ENCODE assay signal across 15 cellular contexts in genomic region chr11:34595391-34595790, GRCh38. TPM values are rescaled to one million over a fixed set of nuclear protein-coding genes. Genes with fewer than 3 reads are reported as not detected.
DNase-seq lines count a peak whose midpoint lies in the region; ATAC-seq, FAIRE-seq and TF ChIP-seq lines count a peak whose summit lies in the region.
"Had no signal": no experiment of that assay in that cellular context is flagged by ENCODE, and none has a peak within 500 bp of the region (broad histone marks: within the 10 kb centered on the region; RNA-seq: fewer than 3 reads in every experiment).

No MANE protein-coding gene starts in this region.

- TF ChIP-seq CTCF in LNCaP clone FGC (IDR thresholded peaks at IDR 0.05; ENCODE audit: control insufficient read depth, extremely low read depth, insufficient read depth) (no peak), K562 (IDR thresholded peaks at IDR 0.05 in 2 of 3, conservative IDR thresholded peaks at IDR 0.05 in 1 of 3; ENCODE audit: insufficient read depth in 2 of 3, low read depth in 1 of 3, low read length in 3 of 3) (no peak), esophagus squamous epithelium (IDR thresholded peaks at IDR 0.05) (no peak), stomach (IDR thresholded peaks at IDR 0.05) (no peak), WERI-Rb-1 (IDR thresholded peaks at IDR 0.05; ENCODE audit: low read depth, low read length) (no peak)

- H3K9ac ChIP-seq in K562 (ENCODE audit: insufficient read depth in 1 of 2, low read depth in 2 of 2, low read length in 2 of 2), result no peak overlapping the region

- TF ChIP-seq EP300 in K562 (IDR thresholded peaks at IDR 0.05; ENCODE audit: low read length) (no peak), stomach (IDR thresholded peaks at IDR 0.05) (no peak)

- no peak overlapping the region for H3K4me2 ChIP-seq in K562 (ENCODE audit: insufficient read depth, low read length)

- FAIRE-seq in K562 (lab: Jason Lieb, UNC), result no peak
- FAIRE-seq: HepG2, HTR-8/SVneo had no signal

- H2AFZ ChIP-seq in K562 (ENCODE audit: low read depth, low read length), result no peak overlapping the region

- 56% methylated on average over 2 of the region's 2 CpGs for WGBS in K562 (ENCODE audit: insufficient coverage, low coverage, missing lambda C conversion rate)
- WGBS in esophagus squamous epithelium, 2 donors, result 41 to 44% methylated on average over 2 of the region's 2 CpGs
- WGBS in stomach, 5 donors, result 25 to 51% (median 42%) methylated on average over 2 of the region's 2 CpGs

- no peak for TF ChIP-seq POLR2A in K562 (conservative IDR thresholded peaks at IDR 0.05)
- no peak for TF ChIP-seq POLR2A in esophagus squamous epithelium (IDR thresholded peaks at IDR 0.05)
- TF ChIP-seq POLR2A in stomach (IDR thresholded peaks at IDR 0.05), result no peak

- no peaks in the 10 kb centered on the region for H3K36me3 ChIP-seq in K562 (ENCODE audit: control insufficient read depth, insufficient read depth, low read length)
- no peaks in the 10 kb centered on the region for H3K36me3 ChIP-seq in esophagus squamous epithelium
- H3K36me3 ChIP-seq in stomach, result no peaks in the 10 kb centered on the region
- H3K36me3 ChIP-seq in WERI-Rb-1, result no peaks in the 10 kb centered on the region

- H3K27me3 ChIP-seq in K562 (ENCODE audit: control insufficient read depth in 2 of 2, insufficient read depth in 2 of 2, low read length in 2 of 2) (no peaks in the 10 kb centered on the region), esophagus squamous epithelium (peaks cover 0 to 4% (median 0%) of the 10 kb centered on the region in 4 donors), stomach (no peaks in the 10 kb centered on the region), WERI-Rb-1 (ENCODE audit: insufficient read depth, low read depth, severe bottlenecking) (no peaks in the 10 kb centered on the region)

- H3K4me1 ChIP-seq in K562 (replicated peaks in 1 of 2; ENCODE audit: control insufficient read depth in 2 of 2, insufficient read depth in 2 of 2, low read length in 2 of 2) (peaks cover 14 to 15% of the 10 kb centered on the region in 2 experiments), esophagus squamous epithelium (peaks cover 8 to 42% (median 22%) of the 10 kb centered on the region in 3 donors), stomach (peaks cover 14 to 40% (median 25%) of the 10 kb centered on the region in 4 donors)

- CTCF ChIA-PET in K562 (lab: Yijun Ruan, JAX; ENCODE audit: low intra/inter-chr PET ratio), result no interaction called here

- BruUV-seq in K562 (replicated peaks; lab: Mats Ljungman, UMichigan), result no TSS peak

- H3K79me2 ChIP-seq in K562 (ENCODE audit: control insufficient read depth, insufficient read depth, low read length), result no peaks in the 10 kb centered on the region

- H3K27ac ChIP-seq in K562 (ENCODE audit: extremely low read depth, low read depth, low read length) (no peak overlapping the region), esophagus squamous epithelium (peak overlapping the region; percentile 54 to 81 (median 70)), stomach (no peak overlapping the region), WERI-Rb-1 (no peak overlapping the region)

- H3K9me3 ChIP-seq in K562 (replicated peaks; ENCODE audit: control insufficient read depth, insufficient read depth, low read depth, low read length) (no peaks in the 10 kb centered on the region), esophagus squamous epithelium (no peaks in the 10 kb centered on the region), stomach (peaks cover 0 to 3% (median 0%) of the 10 kb centered on the region in 4 donors), WERI-Rb-1 (ENCODE audit: severe bottlenecking) (peaks cover 3% of the 10 kb centered on the region)

- no peak for TF ChIP-seq RAD21 in K562 (CRISPR knock-in tag; conservative IDR thresholded peaks at IDR 0.05 in 1 of 2, IDR thresholded peaks at IDR 0.05 in 1 of 2)

- ATAC-seq in K562, result no peak
- ATAC-seq: HepG2 had no signal

- no peaks in the 10 kb centered on the region for H3K9me1 ChIP-seq in K562 (ENCODE audit: control insufficient read depth, insufficient read depth, low read length)

- POLR2A ChIA-PET in K562 (lab: Yijun Ruan, JAX), result interaction anchor here (1.8 kb wide), 1 partner anchor 8 kb away, joined by 7 read pairs; no protein-coding TSS in a partner anchor

- DNase-seq in LNCaP clone FGC (ENCODE audit: low read depth), result peak; percentile 61
- no peak for DNase-seq in K562 (ENCODE audit: extremely low read depth in 1 of 4, low spot score in 3 of 4)
- no peak for DNase-seq in esophagus squamous epithelium (lab: John Stamatoyannopoulos, UW)
- DNase-seq in stomach, result peak; percentile 66
- DNase-seq in posterior cingulate gyrus, result no peak
- no peak for DNase-seq in WERI-Rb-1
- no peak for DNase-seq in epidermal melanocyte (ENCODE audit: insufficient read length, low spot score)
- DNase-seq: GF-D8, HCEC 1CT, HFFc6 had no signal

- H4K20me1 ChIP-seq in K562 (replicated peaks; ENCODE audit: control insufficient read depth, insufficient read depth, low read length), result no peaks in the 10 kb centered on the region

- no peak overlapping the region for H3K4me3 ChIP-seq in LNCaP clone FGC (ENCODE audit: low read depth, low read length)
- no peak overlapping the region for H3K4me3 ChIP-seq in K562
- H3K4me3 ChIP-seq in esophagus squamous epithelium, result no peak overlapping the region
- H3K4me3 ChIP-seq in stomach, result no peak overlapping the region
- no peak overlapping the region for H3K4me3 ChIP-seq in WERI-Rb-1 (ENCODE audit: low read depth, low read length)

- in situ Hi-C loops in K562 (cut with MboI), result no loop called here

- intact Hi-C loops in K562 (cut with micrococcal nuclease) (no loop called here), esophagus squamous epithelium (cut with DNase I) (no loop called here), stomach (cut with DNase I; ENCODE audit: low total_unique reads) (no loop called here), posterior cingulate gyrus (cut with DNase I) (no loop called here)

TF ChIP-seq in K562, 482 proteins besides CTCF, POLR2A, EP300 and RAD21:
- TF ChIP-seq NR2C2 (CRISPR knock-in tag; IDR thresholded peaks at IDR 0.05) (no peak), NR2C2 (tag; IDR thresholded peaks at IDR 0.05) (no peak), HMBOX1 (IDR thresholded peaks at IDR 0.05) (peak; percentile 62; the same call in 1 of the 2 replicates), DACH1 (IDR thresholded peaks at IDR 0.05; ENCODE audit: partially characterized antibody) (peak; percentile 7)

RNA-seq across cellular contexts. Expression of gene EHF, which starts 25.5 kb away (rescaled TPM):
- not detected in 2 replicates for total RNA-seq in K562 (2011; cell fraction: chromatin; rRNA removed; ENCODE audit: low replicate concordance)
- total RNA-seq in K562 (2011; cell fraction: nucleolus; rRNA removed), result not detected in 2 replicates
- not detected in 2 replicates for total RNA-seq in K562 (2011; cell fraction: nucleoplasm; rRNA removed)
- total RNA-seq in K562 (2014; rRNA removed) (0.20 and 0.54 TPM in 2 replicates), K562 (2014; rRNA removed; fragmentation: Illumina TruSeq; extraction: Trizol) (0.41 and 0.47 TPM in 2 replicates), K562 (2015; rRNA removed; fragmentation: Illumina TruSeq; extraction: Trizol) (0.34 and 0.40 TPM in 2 replicates), K562 (2021) (0.38 and 0.76 TPM in 2 replicates), esophagus squamous epithelium (100 to 1,000 TPM; 265 to 388 (median 325) TPM), stomach (100 to 1,000 TPM in 3 of 5 donors, 10 to 100 TPM in 2; 36.2 to 142 (median 113) TPM)
- polyA plus RNA-seq in K562 (2011; rRNA removed) (0.03 and 0.04 TPM in 2 replicates), K562 (2014; fragmentation: Illumina TruSeq; extraction: Trizol) (0.24 TPM in 1 of 2 replicates, not detected in the other), K562 (2014; fragmentation: Nextera tagmentation; extraction: Ambion mirVana) (under 1 TPM; 0.24 to 0.37 TPM), K562 (2014; rRNA removed) (0.04 TPM in 1 of 2 replicates, not detected in the other), stomach (10 to 100 TPM; 15.5 to 22.8 (median 19.4) TPM)
- 0.13 TPM in 1 of 2 replicates, not detected in the other for polyA plus RNA-seq in K562 (2011; cell fraction: cytosol; rRNA removed)
- polyA plus RNA-seq in K562 (2011; cell fraction: nucleus; rRNA removed), result not detected in 2 replicates
- polyA plus RNA-seq in K562 (2012), result 0.17 and 0.37 TPM in 2 replicates
- 0.11 and 0.36 TPM in 2 replicates for polyA minus RNA-seq in K562 (2011; rRNA and poly(A)+ RNA removed)
- polyA minus RNA-seq in K562 (2011; cell fraction: cytosol; rRNA and poly(A)+ RNA removed), result not detected in 2 replicates
- not detected in 2 replicates for polyA minus RNA-seq in K562 (2011; cell fraction: nucleus; rRNA and poly(A)+ RNA removed)
- total RNA-seq: A673, H4 had no signal
- polyA plus RNA-seq: BJ had no signal

Comparison
In these comparisons a context has a peak if more than half of its experiments do, and no peak if none do; other contexts are left out.
1. DNase-seq: peak in LNCaP clone FGC (single experiment) and stomach (single experiment); none in K562 (0 of 4), esophagus squamous epithelium (single experiment), posterior cingulate gyrus (0 of 10), WERI-Rb-1 (single experiment) and epidermal melanocyte (single experiment).
2. H3K27ac ChIP-seq: peak in esophagus squamous epithelium (4 of 4); none in K562 (single experiment), stomach (0 of 5) and WERI-Rb-1 (single experiment).
3. RNA of gene EHF, which starts 25.5 kb away (total RNA-seq): 265 to 388 TPM in esophagus squamous epithelium and 36.2 to 142 TPM in stomach; 0.20 to 0.76 TPM in K562; every median in the first group is over 10 times any median in the second.